In the genomic region with DNA sequence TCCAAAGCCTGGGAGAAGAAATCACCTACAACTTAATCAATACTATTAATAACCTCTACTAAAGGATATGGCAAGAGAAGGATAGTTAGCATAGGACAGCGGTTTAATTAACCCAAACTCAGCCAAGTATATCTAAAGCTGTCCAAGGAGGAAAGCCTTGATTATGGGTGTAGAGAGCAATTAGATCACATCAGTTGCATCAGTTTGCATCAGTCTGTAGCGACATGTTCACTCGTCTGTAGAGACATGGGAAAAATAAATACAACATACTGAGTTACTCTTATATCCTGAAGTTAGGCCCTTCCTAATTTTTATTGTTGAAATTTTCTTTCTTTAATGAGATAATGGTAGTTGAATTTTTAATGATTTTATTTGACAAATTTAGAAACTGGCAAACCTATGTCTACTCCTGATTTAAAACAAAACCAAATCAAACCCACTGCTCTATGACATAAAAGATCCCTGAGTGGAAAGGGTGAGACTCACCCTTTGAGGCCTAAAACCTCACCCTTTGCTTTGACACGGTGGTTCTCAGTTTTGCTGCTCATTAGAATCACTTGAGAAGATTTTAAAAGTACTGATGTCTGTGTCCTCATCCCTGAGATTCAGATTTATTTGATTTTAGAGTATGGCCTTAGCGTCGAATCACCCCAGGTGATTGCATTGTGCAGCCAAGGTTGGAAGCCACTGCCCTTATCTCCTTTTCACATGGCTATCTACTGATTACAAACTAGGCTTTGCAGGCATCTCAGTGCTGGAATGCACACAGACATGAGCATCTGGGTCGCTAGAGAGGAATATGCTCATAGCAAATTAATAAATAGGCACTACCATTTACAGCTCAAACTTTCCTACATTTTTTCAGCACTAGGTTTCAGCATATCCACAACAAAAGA, we compare ENCODE assay signal across 20 cellular contexts. TPM values are rescaled to one million over a fixed set of nuclear protein-coding genes. Genes with fewer than 3 reads are reported as not detected.
DNase-seq lines count a peak whose midpoint lies in the region; ATAC-seq, FAIRE-seq and TF ChIP-seq lines count a peak whose summit lies in the region.
"Had no signal": no experiment of that assay in that cellular context is flagged by ENCODE, and none has a peak within 500 bp of the region (broad histone marks: within the 10 kb centered on the region; RNA-seq: fewer than 3 reads in every experiment).

No MANE protein-coding gene starts in this region.

- no peak overlapping the region for H3K4me3 ChIP-seq in H1 (ENCODE audit: extremely low read depth in 1 of 4, insufficient read depth in 2 of 4, low read depth in 3 of 4, low read length in 4 of 4)

- no peak for TF ChIP-seq POLR2A in H1 (IDR thresholded peaks at IDR 0.05; ENCODE audit: control extremely low read depth in 1 of 2, low read depth in 2 of 2, low read length in 2 of 2)

- no peak overlapping the region for H3K23ac ChIP-seq in H1 (ENCODE audit: insufficient read length)

- no peaks in the 10 kb centered on the region for H3K27me3 ChIP-seq in H1 (replicated peaks in 1 of 4; ENCODE audit: control insufficient read depth in 3 of 4, extremely low read depth in 1 of 4, insufficient read depth in 3 of 4, low read length in 3 of 4)

- H2BK120ac ChIP-seq in H1 (replicated peaks; ENCODE audit: low read depth, low read length) = no peak overlapping the region

- no peak for TF ChIP-seq RAD21 in H1 (IDR thresholded peaks at IDR 0.05 in 1 of 2, conservative IDR thresholded peaks at IDR 0.05 in 1 of 2; ENCODE audit: low read depth in 2 of 2, low read length in 2 of 2)

- POLR2A ChIA-PET in H1 (lab: Charles Lee; ENCODE audit: partially characterized antibody) = no interaction called here

- H3K27ac Mint-ChIP-seq in activated T-cell treated with anti-CD3 and anti-CD28 coated beads, Interleukin-2, amount 50 U/mL, for 72 hours = peak overlapping the region; percentile 15

- peak; percentile 83 to 84 for ATAC-seq in activated T-cell treated with anti-CD3 and anti-CD28 coated beads, Interleukin-2, amount 50 U/mL, for 72 hours (replicated peaks in 1 of 2)
- ATAC-seq in activated T-cell treated with anti-CD3 and anti-CD28 coated beads, Interleukin-2, amount 50 U/mL, for 4 hours = no peak
- ATAC-seq in stimulated activated naive CD8-positive, alpha-beta T cell treated with anti-CD3 and anti-CD28 coated beads, Interleukin-15, Interleukin-2, amounts not matched to agents 100 U/mL and 50 U/mL, for 24 hours = peak; percentile 77
- ATAC-seq in GM18861 (IDR thresholded peaks at IDR 0.05; ENCODE audit: unreplicated experiment) (no peak), HG03469 (IDR thresholded peaks at IDR 0.05; ENCODE audit: unreplicated experiment) (no peak)

- peaks cover 42% of the 10 kb centered on the region for H3K27me3 Mint-ChIP-seq in activated T-cell treated with anti-CD3 and anti-CD28 coated beads, Interleukin-2, amount 50 U/mL, for 72 hours (ENCODE audit: low read depth)
- H3K27me3 Mint-ChIP-seq in activated T-cell treated with anti-CD3 and anti-CD28 coated beads, Interleukin-2, amount 50 U/mL, for 4 hours (ENCODE audit: low read depth) = peaks cover 11% of the 10 kb centered on the region

- no peak overlapping the region for H3K27ac ChIP-seq in H1 (ENCODE audit: low read depth, low read length)
- H3K27ac ChIP-seq: HL-60 had no signal

- peaks cover 1% of the 10 kb centered on the region; the same call in 1 of the 2 replicates for H3K23me2 ChIP-seq in H1 (ENCODE audit: low read depth, low read length)

- no peaks in the 10 kb centered on the region for H3K9me3 Mint-ChIP-seq in activated T-cell treated with anti-CD3 and anti-CD28 coated beads, Interleukin-2, amount 50 U/mL, for 72 hours
- H3K9me3 Mint-ChIP-seq in activated T-cell treated with anti-CD3 and anti-CD28 coated beads, Interleukin-2, amount 50 U/mL, for 4 hours = no peaks in the 10 kb centered on the region

- H2BK12ac ChIP-seq in H1 (ENCODE audit: low read depth, low read length) = no peak overlapping the region; the same call in 1 of the 2 replicates

- H3K79me1 ChIP-seq in H1 (ENCODE audit: low read depth, low read length) = no peaks in the 10 kb centered on the region

- H3K36me3 ChIP-seq in H1 (ENCODE audit: control insufficient read depth in 2 of 4, insufficient read depth in 4 of 4, low read length in 3 of 4) = no peaks in the 10 kb centered on the region

- H2AK5ac ChIP-seq in H1 (ENCODE audit: low read depth, low read length) = no peak overlapping the region

- H3K36me3 Mint-ChIP-seq in activated T-cell treated with anti-CD3 and anti-CD28 coated beads, Interleukin-2, amount 50 U/mL, for 72 hours (ENCODE audit: insufficient read depth in 2 of 2) = no peaks in the 10 kb centered on the region
- H3K36me3 Mint-ChIP-seq in activated T-cell treated with anti-CD3 and anti-CD28 coated beads, Interleukin-2, amount 50 U/mL, for 4 hours (ENCODE audit: insufficient read depth) = no peaks in the 10 kb centered on the region

- peak overlapping the region; percentile 18 to 43; a peak in 3 of 4 replicates for H3K4me2 ChIP-seq in H1 (ENCODE audit: insufficient read depth in 1 of 2, low read depth in 2 of 2, low read length in 2 of 2)

- H2BK20ac ChIP-seq in H1 (ENCODE audit: low read length) = peak overlapping the region; percentile 91; the same call in 1 of the 2 replicates

- H4K20me1 ChIP-seq in H1 (replicated peaks in 1 of 2; ENCODE audit: control insufficient read depth in 1 of 2, insufficient read depth in 2 of 2, low read length in 2 of 2) = no peaks in the 10 kb centered on the region

- H3K4me1 Mint-ChIP-seq in activated T-cell treated with anti-CD3 and anti-CD28 coated beads, Interleukin-2, amount 50 U/mL, for 72 hours (ENCODE audit: low read depth) = peaks cover 18% of the 10 kb centered on the region
- no peaks in the 10 kb centered on the region for H3K4me1 Mint-ChIP-seq in activated T-cell treated with anti-CD3 and anti-CD28 coated beads, Interleukin-2, amount 50 U/mL, for 4 hours (ENCODE audit: low read depth)

- no peak overlapping the region for H4K5ac ChIP-seq in H1 (ENCODE audit: insufficient read length, low read depth, low read length)

- CTCF ChIA-PET in H1 (lab: Charles Lee; ENCODE audit: partially characterized antibody) = interaction anchor here (1.4 kb wide), 1 partner anchor 13 kb away, joined by 3 read pairs; no protein-coding TSS in a partner anchor

- no peak overlapping the region for H4K91ac ChIP-seq in H1 (replicated peaks; ENCODE audit: insufficient read length, low read length)

- H3K18ac ChIP-seq in H1 (ENCODE audit: extremely low read depth, low read length) = no peak overlapping the region

- 65% methylated on average over 7 of the region's 7 CpGs; no CpG with 5 or more reads in 1 of the 2 experiments for whole genome bisulfite sequencing in H1 (ENCODE audit: extremely low coverage in 1 of 2, insufficient coverage in 1 of 2, insufficient read length in 1 of 2, insufficient replicate concordance in 2 of 2, low coverage in 1 of 2, low lambda C conversion rate in 2 of 2, missing lambda C conversion rate in 1 of 2), 2 experiments

- H2BK5ac ChIP-seq in H1 (ENCODE audit: low read depth, low read length) = peak overlapping the region; percentile 62

- DNase-seq in activated T-cell treated with anti-CD3 and anti-CD28 coated beads, Interleukin-2, amount 50 U/mL, for 72 hours = peak in 1 of 2 donors; percentile 24
- no peak for DNase-seq in activated T-cell treated with anti-CD3 and anti-CD28 coated beads, Interleukin-2, amount 50 U/mL, for 4 hours
- DNase-seq in OCI-M1 (lab: John Stamatoyannopoulos, UW) (peak; percentile 25), H1 (ENCODE audit: low read depth in 1 of 2, low spot score in 2 of 2) (no peak), SW480 (ENCODE audit: low spot score) (no peak)
- no peak for DNase-seq in stimulated activated naive CD8-positive, alpha-beta T cell treated with anti-CD3 and anti-CD28 coated beads, Interleukin-15, Interleukin-2, amounts not matched to agents 100 U/mL and 50 U/mL, for 24 hours
- DNase-seq: ACHN, AML-193, COR-L47, NCI-H187, NCI-H2171, NCI-H446 treated with DMSO at 0.1 percent for 48 hours, NCI-H748 treated with DMSO at 0.1 percent for 48 hours had no signal

- FAIRE-seq in H1 (lab: Jason Lieb, UNC) = no peak
- FAIRE-seq: GM12892, HTR-8/SVneo had no signal

- no peak overlapping the region; the same call in 1 of the 2 replicates for H2AFZ ChIP-seq in H1 (ENCODE audit: low read length)

- no peaks in the 10 kb centered on the region for H3K79me2 ChIP-seq in H1 (ENCODE audit: control insufficient read depth in 1 of 2, insufficient read depth in 2 of 2, low read length in 2 of 2)

- no peak overlapping the region for H3K14ac ChIP-seq in H1 (ENCODE audit: insufficient read length)

- no peak overlapping the region for H3K56ac ChIP-seq in H1 (replicated peaks; ENCODE audit: insufficient read length, low read depth, low read length)

- no peak overlapping the region for H3K9ac ChIP-seq in H1 (replicated peaks in 1 of 4; ENCODE audit: extremely low read depth in 1 of 4, low read depth in 3 of 4, low read length in 3 of 4)

- H4K8ac ChIP-seq in H1 (ENCODE audit: extremely low read depth, insufficient read depth, low read length) = no peak overlapping the region

- H2BK15ac ChIP-seq in H1 (ENCODE audit: low read length) = no peak overlapping the region; the same call in 1 of the 2 replicates

- no peak for TF ChIP-seq EP300 in H1 (IDR thresholded peaks at IDR 0.05; ENCODE audit: borderline replicate concordance in 1 of 2, low read depth in 2 of 2, low read length in 2 of 2)

- peak overlapping the region; percentile 2 to 36 for H3K4me3 Mint-ChIP-seq in activated T-cell treated with anti-CD3 and anti-CD28 coated beads, Interleukin-2, amount 50 U/mL, for 72 hours
- no peak overlapping the region for H3K4me3 Mint-ChIP-seq in activated T-cell treated with anti-CD3 and anti-CD28 coated beads, Interleukin-2, amount 50 U/mL, for 4 hours

- TF ChIP-seq CTCF in H1 (IDR thresholded peaks at IDR 0.05; ENCODE audit: control extremely low read depth in 1 of 3, insufficient read depth in 1 of 3, low read depth in 1 of 3, low read length in 3 of 3) = no peak

- H3K4ac ChIP-seq in H1 (replicated peaks; ENCODE audit: insufficient read length, low read depth, low read length) = no peak overlapping the region

- H3K4me1 ChIP-seq in H1 (replicated peaks in 1 of 4; ENCODE audit: control insufficient read depth in 3 of 4, insufficient read depth in 4 of 4, low read length in 3 of 4) = peaks cover 5 to 21% (median 14%) of the 10 kb centered on the region in 4 experiments

- no peaks in the 10 kb centered on the region for H3K9me3 ChIP-seq in H1 (ENCODE audit: insufficient read depth in 2 of 2, low read depth in 1 of 2, low read length in 1 of 2)

RNA-seq across cellular contexts. Expression of a gene that starts 2.8 kb away (rescaled TPM):
- not detected for total RNA-seq in activated T-cell treated with anti-CD3 and anti-CD28 coated beads, Interleukin-2, amount 50 U/mL, for 72 hours
- total RNA-seq in activated T-cell treated with anti-CD3 and anti-CD28 coated beads, Interleukin-2, amount 50 U/mL, for 4 hours = not detected
- total RNA-seq in H1 (2021; fragmentation: NEBNext Ultra II Directional; extraction: Animal tissue kit (Norgen Biotek cat#: 25700)) = 0.35 and 0.59 TPM in 2 replicates
- 0.17 and 0.20 TPM in 2 replicates for polyA plus RNA-seq in H1 (2011; rRNA removed)
- 0.13 TPM for polyA plus RNA-seq in H1 (2011; cell fraction: cytosol; rRNA removed)
- 0.10 TPM for polyA plus RNA-seq in H1 (2011; cell fraction: nucleus; rRNA removed)
- 0.36 to 0.39 TPM in 2 of 4 replicates, not detected in the others for polyA plus RNA-seq in H1 (2012, experiment 1 of 2)
- not detected for polyA plus RNA-seq in H1 (2012, experiment 2 of 2)
- polyA plus RNA-seq in H1 (2013, experiment 1 of 2) = 1.1 TPM
- polyA plus RNA-seq in H1 (2013, experiment 2 of 2) = 1.3 TPM
- polyA minus RNA-seq in H1 (2011; rRNA and poly(A)+ RNA removed) = 0.09 TPM in 1 of 2 replicates, not detected in the other
- polyA minus RNA-seq in H1 (2011; cell fraction: cytosol; rRNA and poly(A)+ RNA removed) = not detected
- not detected for polyA minus RNA-seq in H1 (2011; cell fraction: nucleus; rRNA and poly(A)+ RNA removed)
- total RNA-seq: H4, SK-MEL-5 had no signal

Comparison
In these comparisons a context has a peak if more than half of its experiments do, and no peak if none do; other contexts are left out.
1. ATAC-seq: peak in activated T-cell treated with anti-CD3 and anti-CD28 coated beads, Interleukin-2, amount 50 U/mL, for 72 hours (2 of 2) and stimulated activated naive CD8-positive, alpha-beta T cell treated with anti-CD3 and anti-CD28 coated beads, Interleukin-15, Interleukin-2, amounts not matched to agents 100 U/mL and 50 U/mL, for 24 hours (single experiment); none in activated T-cell treated with anti-CD3 and anti-CD28 coated beads, Interleukin-2, amount 50 U/mL, for 4 hours (0 of 2), GM18861 (single experiment) and HG03469 (single experiment).